29 cellular contexts compared by ENCODE assay signal in genomic region chr3:105606052-105606451, GRCh38.
DNase-seq lines count a peak whose midpoint lies in the region; ATAC-seq, FAIRE-seq and TF ChIP-seq lines count a peak whose summit lies in the region.
"Had no signal": no experiment of that assay in that cellular context is flagged by ENCODE, and none has a peak within 500 bp of the region (broad histone marks: within the 10 kb centered on the region; RNA-seq: fewer than 3 reads in every experiment).

No MANE protein-coding gene starts in this region.

- H3K36me3 ChIP-seq in astrocyte (ENCODE audit: insufficient read depth, low read length) = no peaks in the 10 kb centered on the region
- H3K36me3 ChIP-seq: neutrophil, uterus had no signal

- no peak for ATAC-seq in GM18498 (IDR thresholded peaks at IDR 0.05; ENCODE audit: unreplicated experiment)
- ATAC-seq in GM18861 (IDR thresholded peaks at IDR 0.05; ENCODE audit: unreplicated experiment) = no peak
- ATAC-seq: activated CD4-positive, CD25-positive, alpha-beta regulatory T cell treated with anti-CD3 and anti-CD28 coated beads, Interleukin-2, amount 50 U/mL, for 24 hours had no signal

- H3K4me1 Mint-ChIP-seq in astrocyte (ENCODE audit: low read depth, unreplicated experiment) = peaks cover 22% of the 10 kb centered on the region

- H3K36me3 Mint-ChIP-seq in astrocyte (ENCODE audit: low read depth, unreplicated experiment) = no peaks in the 10 kb centered on the region

- peaks cover 7% of the 10 kb centered on the region for H3K9me3 Mint-ChIP-seq in astrocyte (ENCODE audit: unreplicated experiment)
- H3K9me3 Mint-ChIP-seq: activated T-cell treated with anti-CD3 and anti-CD28 coated beads, Interleukin-2, amount 50 U/mL, for 24 hours had no signal

- no peak overlapping the region for H3K27ac ChIP-seq in astrocyte (ENCODE audit: low read depth, low read length)
- H3K27ac ChIP-seq: neutrophil, SK-N-MC, uterus had no signal

- H3K4me1 ChIP-seq in astrocyte (ENCODE audit: insufficient read depth, low read length) = no peaks in the 10 kb centered on the region
- H3K4me1 ChIP-seq: uterus had no signal

- no peak overlapping the region for H3K4me2 ChIP-seq in astrocyte (ENCODE audit: low read length)

- H3K4me3 ChIP-seq in astrocyte (ENCODE audit: insufficient read depth, low read depth, low read length) (no peak overlapping the region), fibroblast of villous mesenchyme (ENCODE audit: low read depth, low read length) (no peak overlapping the region)
- H3K4me3 ChIP-seq: lung, SK-N-MC, uterus had no signal

- H4K20me1 ChIP-seq in astrocyte (ENCODE audit: insufficient read depth, low read length) = no peaks in the 10 kb centered on the region

- H3K27me3 Mint-ChIP-seq in astrocyte (ENCODE audit: low read depth, unreplicated experiment) = no peaks in the 10 kb centered on the region
- H3K27me3 Mint-ChIP-seq: activated T-cell treated with anti-CD3 and anti-CD28 coated beads, Interleukin-2, amount 50 U/mL, for 24 hours had no signal

- no peaks in the 10 kb centered on the region for H3K27me3 ChIP-seq in astrocyte (ENCODE audit: insufficient read depth, low read length)
- H3K27me3 ChIP-seq: neutrophil, uterus had no signal

- no peak overlapping the region for H3K9ac ChIP-seq in astrocyte (ENCODE audit: low read length)

- H3K79me2 ChIP-seq in astrocyte (ENCODE audit: insufficient read depth, low read length) = no peaks in the 10 kb centered on the region

- peak overlapping the region; percentile 13 for H3K27ac Mint-ChIP-seq in astrocyte (ENCODE audit: unreplicated experiment)
- H3K27ac Mint-ChIP-seq: activated T-cell treated with anti-CD3 and anti-CD28 coated beads, Interleukin-2, amount 50 U/mL, for 24 hours had no signal

- TF ChIP-seq CTCF in astrocyte (IDR thresholded peaks at IDR 0.05; ENCODE audit: insufficient read depth, low read depth, low read length) (no peak), fibroblast of villous mesenchyme (IDR thresholded peaks at IDR 0.05; ENCODE audit: insufficient read depth, low read depth, low read length) (no peak)

- H3K4me3 Mint-ChIP-seq in astrocyte (ENCODE audit: unreplicated experiment) = no peak overlapping the region
- H3K4me3 Mint-ChIP-seq: activated T-cell treated with anti-CD3 and anti-CD28 coated beads, Interleukin-2, amount 50 U/mL, for 24 hours had no signal

- no peaks in the 10 kb centered on the region for H3K9me3 ChIP-seq in astrocyte (ENCODE audit: insufficient read depth, low read depth, low read length)
- H3K9me3 ChIP-seq: neutrophil, uterus had no signal

- H2AFZ ChIP-seq in astrocyte (ENCODE audit: low read depth, low read length) = no peak overlapping the region

- peak; percentile 90 for FAIRE-seq in astrocyte (lab: Jason Lieb, UNC)
- FAIRE-seq: A204.1, frontal cortex, GM19239, RCC 7860 had no signal

- peak; percentile 52 for DNase-seq in A172 (ENCODE audit: low spot score)
- peak; percentile 16 for DNase-seq in H4 (ENCODE audit: low spot score)
- DNase-seq in astrocyte (ENCODE audit: low read depth) = peak; percentile 86
- DNase-seq in fibroblast of villous mesenchyme (ENCODE audit: low read depth) = peak; percentile 11
- DNase-seq in GM19240 (ENCODE audit: insufficient read length, low spot score) = no peak
- no peak for DNase-seq in NCI-H526 (lab: John Stamatoyannopoulos, UW)
- DNase-seq: activated naive CD4-positive, alpha-beta T cell treated with Interleukin-2 at 50 U/mL for 16 hours; activated T-cell treated with anti-CD3 and anti-CD28 coated beads, Interleukin-2, amount 50 U/mL, for 24 hours; anterior cingulate cortex; C1 segment of cervical spinal cord; Calu3; GDM1; GOT3; hippocampal formation; islet precursor cell; NCI-H1105; NCI-H510A treated with DMSO at 0.1 percent for 48 hours; stimulated activated CD4-positive, alpha-beta T cell treated with anti-CD3 and anti-CD28 coated beads, Interleukin-15, amount 100 ng/mL, for 24 hours; uterus had no signal

Comparison
In these comparisons a context has a peak if more than half of its experiments do, and no peak if none do; other contexts are left out.
1. DNase-seq: peak in A172 (single experiment), H4 (single experiment), astrocyte (single experiment) and fibroblast of villous mesenchyme (single experiment); none in GM19240 (single experiment) and NCI-H526 (0 of 2).